1 cellular context compared by ENCODE assay signal in genomic region chr2:45273412-45274189, GRCh38.
TF ChIP-seq lines count a peak whose summit lies in the region.

No MANE protein-coding gene starts in this region.

TF ChIP-seq in HepG2, 621 proteins besides CTCF, POLR2A, EP300 and RAD21 (continued from another document and continues in another):
- TF ChIP-seq CCDC6 (CRISPR knock-in tag; IDR thresholded peaks at IDR 0.05) (peak; percentile 59), IKZF1 (IDR thresholded peaks at IDR 0.05) (no peak), TBX3 (IDR thresholded peaks at IDR 0.05; ENCODE audit: borderline replicate concordance) (peak; percentile 98), ZNF3 (CRISPR knock-in tag; IDR thresholded peaks at IDR 0.05) (peak; percentile 77), ZMAT5 (CRISPR knock-in tag; IDR thresholded peaks at IDR 0.05; ENCODE audit: borderline replicate concordance, low read depth) (no peak), ZNF567 (CRISPR knock-in tag; IDR thresholded peaks at IDR 0.05; ENCODE audit: borderline replicate concordance) (no peak), HMG20B (CRISPR knock-in tag; conservative IDR thresholded peaks at IDR 0.05) (peak; percentile 98), ARHGAP35 (CRISPR knock-in tag; IDR thresholded peaks at IDR 0.05; ENCODE audit: borderline replicate concordance) (no peak), FOXA1 (IDR thresholded peaks at IDR 0.05) (peak; percentile 91), FOXA1 (CRISPR knock-in tag; IDR thresholded peaks at IDR 0.05) (peak; percentile 100), ZNF777 (CRISPR knock-in tag; IDR thresholded peaks at IDR 0.05) (no peak), MTF2 (CRISPR knock-in tag; IDR thresholded peaks at IDR 0.05; ENCODE audit: borderline replicate concordance) (no peak), YY1 (IDR thresholded peaks at IDR 0.05; ENCODE audit: insufficient read depth, insufficient replicate concordance, low read depth, low read length) (peak; percentile 33), ZNF367 (CRISPR knock-in tag; IDR thresholded peaks at IDR 0.05; ENCODE audit: borderline replicate concordance) (no peak), PRMT3 (CRISPR knock-in tag; IDR thresholded peaks at IDR 0.05; ENCODE audit: borderline replicate concordance, low read depth) (peak; percentile 75; the same call in 1 of the 2 replicates), ZNF720 (CRISPR knock-in tag; IDR thresholded peaks at IDR 0.05) (no peak; the same call in 1 of the 2 replicates), ZNF329 (CRISPR knock-in tag; IDR thresholded peaks at IDR 0.05; ENCODE audit: low read depth) (no peak), SUZ12 (IDR thresholded peaks at IDR 0.05; ENCODE audit: low read depth, low read length) (no peak), EED (CRISPR knock-in tag; IDR thresholded peaks at IDR 0.05) (no peak), TAF1 (CRISPR knock-in tag; IDR thresholded peaks at IDR 0.05) (0 out of 2 replicates have a peak, but pooled peaks have one; percentile 9), ZKSCAN1 (IDR thresholded peaks at IDR 0.05; ENCODE audit: low read length) (no peak), ZNF552 (CRISPR knock-in tag; IDR thresholded peaks at IDR 0.05; ENCODE audit: borderline replicate concordance) (peak; percentile 65; the same call in 1 of the 2 replicates), KDM5B (CRISPR knock-in tag; IDR thresholded peaks at IDR 0.05; ENCODE audit: borderline replicate concordance) (no peak), ZFYVE20 (CRISPR knock-in tag; IDR thresholded peaks at IDR 0.05; ENCODE audit: borderline replicate concordance, low read depth) (no peak), BRD4 (CRISPR knock-in tag; IDR thresholded peaks at IDR 0.05) (no peak; the same call in 1 of the 2 replicates), ZMYM4 (CRISPR knock-in tag; IDR thresholded peaks at IDR 0.05) (peak; percentile 76), NFKB2 (CRISPR knock-in tag; IDR thresholded peaks at IDR 0.05; ENCODE audit: borderline replicate concordance) (no peak), AFF4 (CRISPR knock-in tag; IDR thresholded peaks at IDR 0.05) (no peak), ZFP62 (CRISPR knock-in tag; IDR thresholded peaks at IDR 0.05) (no peak), ZNF644 (CRISPR knock-in tag; IDR thresholded peaks at IDR 0.05; ENCODE audit: low read depth) (peak; percentile 74), ZSCAN12 (CRISPR knock-in tag; IDR thresholded peaks at IDR 0.05) (no peak), ZNF232 (CRISPR knock-in tag; IDR thresholded peaks at IDR 0.05; ENCODE audit: borderline replicate concordance) (no peak; the same call in 1 of the 2 replicates), GZF1 (CRISPR knock-in tag; IDR thresholded peaks at IDR 0.05) (no peak), ZNF547 (CRISPR knock-in tag; IDR thresholded peaks at IDR 0.05) (no peak), U2AF1 (optimal IDR thresholded peaks at IDR 0.05; ENCODE audit: low read depth, low read length) (no peak), NBN (conservative IDR thresholded peaks at IDR 0.05) (no peak), TFDP1 (CRISPR knock-in tag; IDR thresholded peaks at IDR 0.05; ENCODE audit: borderline replicate concordance) (peak; percentile 58; the same call in 1 of the 2 replicates), ARID4A (CRISPR knock-in tag; IDR thresholded peaks at IDR 0.05; ENCODE audit: borderline replicate concordance) (no peak; the same call in 1 of the 2 replicates), FOXM1 (CRISPR knock-in tag; IDR thresholded peaks at IDR 0.05) (no peak), ZNF343 (CRISPR knock-in tag; IDR thresholded peaks at IDR 0.05) (no peak), ZZZ3 (CRISPR knock-in tag; IDR thresholded peaks at IDR 0.05; ENCODE audit: borderline replicate concordance) (no peak), HDAC6 (IDR thresholded peaks at IDR 0.05; ENCODE audit: low read depth, low read length) (no peak), SMARCC2 (IDR thresholded peaks at IDR 0.05) (no peak), MTA3 (CRISPR knock-in tag; IDR thresholded peaks at IDR 0.05) (no peak), FOSL1 (CRISPR knock-in tag; IDR thresholded peaks at IDR 0.05; ENCODE audit: borderline replicate concordance) (peak; percentile 47; the same call in 1 of the 2 replicates), ZNF7 (CRISPR knock-in tag; IDR thresholded peaks at IDR 0.05) (no peak), TBP (CRISPR knock-in tag; IDR thresholded peaks at IDR 0.05) (no peak)
- TF ChIP-seq, protein P1, sequence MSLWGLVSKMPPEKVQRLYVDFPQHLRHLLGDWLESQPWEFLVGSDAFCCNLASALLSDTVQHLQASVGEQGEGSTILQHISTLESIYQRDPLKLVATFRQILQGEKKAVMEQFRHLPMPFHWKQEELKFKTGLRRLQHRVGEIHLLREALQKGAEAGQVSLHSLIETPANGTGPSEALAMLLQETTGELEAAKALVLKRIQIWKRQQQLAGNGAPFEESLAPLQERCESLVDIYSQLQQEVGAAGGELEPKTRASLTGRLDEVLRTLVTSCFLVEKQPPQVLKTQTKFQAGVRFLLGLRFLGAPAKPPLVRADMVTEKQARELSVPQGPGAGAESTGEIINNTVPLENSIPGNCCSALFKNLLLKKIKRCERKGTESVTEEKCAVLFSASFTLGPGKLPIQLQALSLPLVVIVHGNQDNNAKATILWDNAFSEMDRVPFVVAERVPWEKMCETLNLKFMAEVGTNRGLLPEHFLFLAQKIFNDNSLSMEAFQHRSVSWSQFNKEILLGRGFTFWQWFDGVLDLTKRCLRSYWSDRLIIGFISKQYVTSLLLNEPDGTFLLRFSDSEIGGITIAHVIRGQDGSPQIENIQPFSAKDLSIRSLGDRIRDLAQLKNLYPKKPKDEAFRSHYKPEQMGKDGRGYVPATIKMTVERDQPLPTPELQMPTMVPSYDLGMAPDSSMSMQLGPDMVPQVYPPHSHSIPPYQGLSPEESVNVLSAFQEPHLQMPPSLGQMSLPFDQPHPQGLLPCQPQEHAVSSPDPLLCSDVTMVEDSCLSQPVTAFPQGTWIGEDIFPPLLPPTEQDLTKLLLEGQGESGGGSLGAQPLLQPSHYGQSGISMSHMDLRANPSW (CRISPR knock-in tag; IDR thresholded peaks at IDR 0.05; ENCODE audit: borderline replicate concordance) = peak; percentile 89
- TF ChIP-seq, protein P2, sequence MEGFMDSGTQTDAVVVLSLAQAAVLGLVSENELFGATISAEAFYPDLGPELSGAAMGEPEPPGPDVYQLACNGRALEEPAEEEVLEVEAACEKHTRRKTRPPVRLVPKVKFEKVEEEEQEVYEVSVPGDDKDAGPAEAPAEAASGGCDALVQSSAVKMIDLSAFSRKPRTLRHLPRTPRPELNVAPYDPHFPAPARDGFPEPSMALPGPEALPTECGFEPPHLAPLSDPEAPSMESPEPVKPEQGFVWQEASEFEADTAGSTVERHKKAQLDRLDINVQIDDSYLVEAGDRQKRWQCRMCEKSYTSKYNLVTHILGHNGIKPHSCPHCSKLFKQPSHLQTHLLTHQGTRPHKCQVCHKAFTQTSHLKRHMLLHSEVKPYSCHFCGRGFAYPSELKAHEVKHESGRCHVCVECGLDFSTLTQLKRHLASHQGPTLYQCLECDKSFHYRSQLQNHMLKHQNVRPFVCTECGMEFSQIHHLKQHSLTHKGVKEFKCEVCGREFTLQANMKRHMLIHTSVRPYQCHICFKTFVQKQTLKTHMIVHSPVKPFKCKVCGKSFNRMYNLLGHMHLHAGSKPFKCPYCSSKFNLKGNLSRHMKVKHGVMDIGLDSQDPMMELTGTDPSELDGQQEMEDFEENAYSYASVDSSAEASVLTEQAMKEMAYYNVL (CRISPR knock-in tag; IDR thresholded peaks at IDR 0.05; ENCODE audit: borderline replicate concordance) = peak; percentile 97
- TF ChIP-seq, protein P3, sequence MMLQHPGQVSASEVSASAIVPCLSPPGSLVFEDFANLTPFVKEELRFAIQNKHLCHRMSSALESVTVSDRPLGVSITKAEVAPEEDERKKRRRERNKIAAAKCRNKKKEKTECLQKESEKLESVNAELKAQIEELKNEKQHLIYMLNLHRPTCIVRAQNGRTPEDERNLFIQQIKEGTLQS (CRISPR knock-in tag; IDR thresholded peaks at IDR 0.05) = peak; percentile 88
